1 cellular context compared by ENCODE assay signal in genomic region chr17:79619196-79619595, GRCh38.
TF ChIP-seq lines count a peak whose summit lies in the region.

No MANE protein-coding gene starts in this region.

TF ChIP-seq in neural cell, 6 proteins besides CTCF, POLR2A, EP300 and RAD21 (continued from another document):
- TF ChIP-seq, protein P1, sequence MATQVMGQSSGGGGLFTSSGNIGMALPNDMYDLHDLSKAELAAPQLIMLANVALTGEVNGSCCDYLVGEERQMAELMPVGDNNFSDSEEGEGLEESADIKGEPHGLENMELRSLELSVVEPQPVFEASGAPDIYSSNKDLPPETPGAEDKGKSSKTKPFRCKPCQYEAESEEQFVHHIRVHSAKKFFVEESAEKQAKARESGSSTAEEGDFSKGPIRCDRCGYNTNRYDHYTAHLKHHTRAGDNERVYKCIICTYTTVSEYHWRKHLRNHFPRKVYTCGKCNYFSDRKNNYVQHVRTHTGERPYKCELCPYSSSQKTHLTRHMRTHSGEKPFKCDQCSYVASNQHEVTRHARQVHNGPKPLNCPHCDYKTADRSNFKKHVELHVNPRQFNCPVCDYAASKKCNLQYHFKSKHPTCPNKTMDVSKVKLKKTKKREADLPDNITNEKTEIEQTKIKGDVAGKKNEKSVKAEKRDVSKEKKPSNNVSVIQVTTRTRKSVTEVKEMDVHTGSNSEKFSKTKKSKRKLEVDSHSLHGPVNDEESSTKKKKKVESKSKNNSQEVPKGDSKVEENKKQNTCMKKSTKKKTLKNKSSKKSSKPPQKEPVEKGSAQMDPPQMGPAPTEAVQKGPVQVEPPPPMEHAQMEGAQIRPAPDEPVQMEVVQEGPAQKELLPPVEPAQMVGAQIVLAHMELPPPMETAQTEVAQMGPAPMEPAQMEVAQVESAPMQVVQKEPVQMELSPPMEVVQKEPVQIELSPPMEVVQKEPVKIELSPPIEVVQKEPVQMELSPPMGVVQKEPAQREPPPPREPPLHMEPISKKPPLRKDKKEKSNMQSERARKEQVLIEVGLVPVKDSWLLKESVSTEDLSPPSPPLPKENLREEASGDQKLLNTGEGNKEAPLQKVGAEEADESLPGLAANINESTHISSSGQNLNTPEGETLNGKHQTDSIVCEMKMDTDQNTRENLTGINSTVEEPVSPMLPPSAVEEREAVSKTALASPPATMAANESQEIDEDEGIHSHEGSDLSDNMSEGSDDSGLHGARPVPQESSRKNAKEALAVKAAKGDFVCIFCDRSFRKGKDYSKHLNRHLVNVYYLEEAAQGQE (IDR thresholded peaks at IDR 0.05; ENCODE audit: borderline replicate concordance): no peak
- TF ChIP-seq EZH2 (IDR thresholded peaks at IDR 0.05; ENCODE audit: borderline replicate concordance, insufficient read depth, low read length, poor library complexity, severe bottlenecking): no peak
- no peak for TF ChIP-seq POLR2AphosphoS5 (IDR thresholded peaks at IDR 0.05)
- no peak for TF ChIP-seq MXI1 (conservative IDR thresholded peaks at IDR 0.05; ENCODE audit: poor library complexity, severe bottlenecking)
- no peak for TF ChIP-seq TAF1 (IDR thresholded peaks at IDR 0.05; ENCODE audit: low read depth)
